In genomic region chr21:34046917-34047316, GRCh38 we compare ENCODE assay signal across 20 cellular contexts. TPM values are rescaled to one million over a fixed set of nuclear protein-coding genes. Genes with fewer than 3 reads are reported as not detected.
DNase-seq lines count a peak whose midpoint lies in the region; ATAC-seq lines count a peak whose summit lies in the region.
"Had no signal": no experiment of that assay in that cellular context is flagged by ENCODE, and none has a peak within 500 bp of the region (broad histone marks: within the 10 kb centered on the region; RNA-seq: fewer than 3 reads in every experiment).

No MANE protein-coding gene starts in this region.

- no peaks in the 10 kb centered on the region for H3K36me3 ChIP-seq in naive thymus-derived CD4-positive, alpha-beta T cell (ENCODE audit: control insufficient read depth in 2 of 3, insufficient read depth in 3 of 3, low read length in 3 of 3)
- H3K36me3 ChIP-seq: SJCRH30, tibial artery had no signal

- peaks cover 0 to 7% (median 0%) of the 10 kb centered on the region in 7 donors for H3K4me1 Mint-ChIP-seq in naive thymus-derived CD4-positive, alpha-beta T cell

- peaks cover 0 to 1% (median 0%) of the 10 kb centered on the region in 11 donors for H3K9me3 Mint-ChIP-seq in naive thymus-derived CD4-positive, alpha-beta T cell

- peaks cover 0 to 3% (median 0%) of the 10 kb centered on the region in 5 donors for H3K27me3 Mint-ChIP-seq in naive thymus-derived CD4-positive, alpha-beta T cell

- no peaks in the 10 kb centered on the region for H3K9me3 ChIP-seq in naive thymus-derived CD4-positive, alpha-beta T cell (ENCODE audit: control insufficient read depth in 2 of 3, low read length in 3 of 3)
- H3K9me3 ChIP-seq: mucosa of descending colon, SJCRH30, tibial artery had no signal

- H3K27ac Mint-ChIP-seq in naive thymus-derived CD4-positive, alpha-beta T cell: peak overlapping the region in 2 of 9 donors; percentile 4 to 51
- H3K27ac Mint-ChIP-seq: activated CD4-positive, alpha-beta memory T cell treated with anti-CD3 and anti-CD28 coated beads for 36 hours had no signal

- POLR2A ChIA-PET in naive thymus-derived CD4-positive, alpha-beta T cell (lab: Charles Lee): no interaction called here

- peaks cover 0 to 8% (median 0%) of the 10 kb centered on the region in 5 donors for H3K36me3 Mint-ChIP-seq in naive thymus-derived CD4-positive, alpha-beta T cell
- H3K36me3 Mint-ChIP-seq: activated CD4-positive, alpha-beta memory T cell treated with anti-CD3 and anti-CD28 coated beads for 36 hours had no signal

- no peaks in the 10 kb centered on the region for H3K27me3 ChIP-seq in naive thymus-derived CD4-positive, alpha-beta T cell (ENCODE audit: control insufficient read depth in 2 of 2, insufficient read depth in 2 of 2, low read length in 2 of 2)
- H3K27me3 ChIP-seq: SJCRH30, tibial artery had no signal

- no peak overlapping the region for H3K4me3 ChIP-seq in naive thymus-derived CD4-positive, alpha-beta T cell (ENCODE audit: low read length)
- H3K4me3 ChIP-seq: mucosa of descending colon, SJCRH30, tibial artery had no signal

- H3K4me1 ChIP-seq in naive thymus-derived CD4-positive, alpha-beta T cell (ENCODE audit: control insufficient read depth in 2 of 2, insufficient read depth in 2 of 2, low read length in 2 of 2): no peaks in the 10 kb centered on the region
- H3K4me1 ChIP-seq: parathyroid adenoma, SJCRH30, tibial artery had no signal

- H3K27ac ChIP-seq in naive thymus-derived CD4-positive, alpha-beta T cell (ENCODE audit: low read depth, low read length): no peak overlapping the region
- H3K27ac ChIP-seq: parathyroid adenoma, SJCRH30, tibial artery had no signal

- peak overlapping the region in 3 of 10 donors; percentile 9 to 20 (median 18) for H3K4me3 Mint-ChIP-seq in naive thymus-derived CD4-positive, alpha-beta T cell
- H3K4me3 Mint-ChIP-seq: activated CD4-positive, alpha-beta memory T cell treated with anti-CD3 and anti-CD28 coated beads for 36 hours had no signal

- no peak for DNase-seq in activated CD4-positive, CD25-positive, alpha-beta regulatory T cell treated with anti-CD3 and anti-CD28 coated beads, Interleukin-2, amount 50 U/mL, for 72 hours
- no peak for DNase-seq in naive thymus-derived CD4-positive, alpha-beta T cell
- DNase-seq in mesenteric fat pad (ENCODE audit: low spot score) (no peak), NCI-H1436 (lab: John Stamatoyannopoulos, UW) (no peak), EL (no peak)
- DNase-seq: 8988T; activated CD4-positive, alpha-beta memory T cell treated with anti-CD3 and anti-CD28 coated beads for 36 hours; activated effector memory CD4-positive, alpha-beta T cell treated with Interleukin-2 at 50 U/mL for 16 hours; foreskin fibroblast; HCEC 1CT; mucosa of descending colon; NCI-H146; SJCRH30; stimulated activated CD4-positive, alpha-beta T cell treated with anti-CD3 and anti-CD28 coated beads, Interleukin-4, amount 100 ng/mL, for 1 hour; stimulated activated CD8-positive, alpha-beta memory T cell treated with anti-CD3 and anti-CD28 coated beads, Interleukin-4, amount 100 ng/mL, for 48 hours; tibial artery had no signal

- CTCF ChIA-PET in naive thymus-derived CD4-positive, alpha-beta T cell (lab: Charles Lee): no interaction called here

- intact Hi-C loops in naive thymus-derived CD4-positive, alpha-beta T cell (cut with micrococcal nuclease): no loop called here

- peak; percentile 46 to 64 for ATAC-seq in activated CD4-positive, CD25-positive, alpha-beta regulatory T cell treated with anti-CD3 and anti-CD28 coated beads, Interleukin-2, amount 50 U/mL, for 24 hours
- ATAC-seq in GM19035 (IDR thresholded peaks at IDR 0.05; ENCODE audit: unreplicated experiment) (peak; percentile 75), HG03439 (IDR thresholded peaks at IDR 0.05; ENCODE audit: unreplicated experiment) (peak; percentile 81)
- ATAC-seq in naive thymus-derived CD4-positive, alpha-beta T cell: peak; percentile 47
- ATAC-seq: mucosa of descending colon had no signal

RNA-seq across cellular contexts. Expression of gene MRPS6, which starts 26.5 kb away (rescaled TPM):
- total RNA-seq in naive thymus-derived CD4-positive, alpha-beta T cell: 10 to 100 TPM; 25.5 to 92.7 (median 87.9) TPM
- 100 to 1,000 TPM; 183 to 193 TPM for polyA plus RNA-seq in naive thymus-derived CD4-positive, alpha-beta T cell
- total RNA-seq in mesenteric fat pad: 69.3 TPM

RNA-seq across cellular contexts. Expression of gene SLC5A3, which starts 26.5 kb away (rescaled TPM):
- 10 to 100 TPM in 3 of 5 experiments, 1 to 10 TPM in 2; 8.8 to 45.5 (median 34.0) TPM for total RNA-seq in naive thymus-derived CD4-positive, alpha-beta T cell
- 1 to 10 TPM; 1.8 to 2.1 TPM for polyA plus RNA-seq in naive thymus-derived CD4-positive, alpha-beta T cell
- total RNA-seq in mesenteric fat pad: 25.0 TPM
